Comparison of ENCODE assay signal across 33 cellular contexts in the genomic region with DNA sequence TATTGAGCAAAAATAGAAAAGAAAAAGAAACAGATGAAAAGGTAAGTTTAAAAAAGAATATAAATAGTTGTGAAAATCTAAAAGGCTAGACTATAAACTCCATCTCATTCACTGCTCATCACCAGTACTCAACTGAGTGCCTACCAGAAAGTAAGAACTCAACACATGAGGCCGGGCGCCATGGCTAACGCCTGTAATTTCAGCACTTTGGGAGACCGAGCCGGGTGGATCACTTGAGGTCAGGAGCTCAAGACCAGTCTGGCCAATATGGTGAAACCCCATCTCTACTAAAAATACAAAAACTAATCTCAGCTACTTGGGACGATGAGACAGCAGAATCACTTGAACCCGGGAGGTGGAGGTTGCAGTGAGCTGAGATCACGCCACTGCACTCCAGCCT. TPM values are rescaled to one million over a fixed set of nuclear protein-coding genes. Genes with fewer than 3 reads are reported as not detected.
"Had no signal": no experiment of that assay in that cellular context is flagged by ENCODE, and none has a peak within 500 bp of the region (broad histone marks: within the 10 kb centered on the region; RNA-seq: fewer than 3 reads in every experiment).

No MANE protein-coding gene starts in this region.

- H3K4me3 ChIP-seq: Peyer's patch, SJSA1 had no signal

- H3K4me1 ChIP-seq: Peyer's patch, SJSA1 had no signal

- H3K9ac ChIP-seq: KMS-11, SK-N-SH had no signal

- H3K9me3 ChIP-seq: Peyer's patch, SJSA1, SK-N-SH had no signal

- H3K27ac ChIP-seq: KMS-11, Peyer's patch, SJSA1 had no signal

- DNase-seq: Karpas-422, MM.1S, MV-4-11, NCI-H1092, NCI-H1105, NCI-H1417 treated with DMSO at 0.1 percent for 48 hours, NCI-H1436 treated with DMSO at 0.1 percent for 48 hours, NCI-H1694 treated with DMSO at 0.1 percent for 48 hours, NCI-H187 treated with DMSO at 0.1 percent for 48 hours, NCI-H2029, NCI-H2081, NCI-H2171 treated with DMSO at 0.1 percent for 48 hours, NCI-H2227 treated with DMSO at 0.1 percent for 48 hours, NCI-H345, NCI-H446 treated with DMSO at 0.1 percent for 48 hours, NCI-H510A, NCI-H524, NCI-H526, NCI-H69, NCI-H748 treated with DMSO at 0.1 percent for 48 hours, NCI-H82, OCI-M1, PC-3, Peyer's patch, Right ventricle myocardium superior, RPMI8226, SHP77 treated with DMSO at 0.1 percent for 48 hours, SK-N-SH, SW 1271 had no signal

- H3K4me2 ChIP-seq: KMS-11, SK-N-SH had no signal

- ATAC-seq: PC-3 had no signal

- H3K27me3 ChIP-seq: Peyer's patch, SJSA1 had no signal

- H3K36me3 ChIP-seq: Peyer's patch, SJSA1 had no signal

RNA-seq across cellular contexts. Expression of a gene that starts 19.3 kb away (rescaled TPM):
- total RNA-seq: LHCN-M2, MCF 10A, SJSA1 had no signal
